ENCODE assay signal across 1 cellular context in the genomic region with DNA sequence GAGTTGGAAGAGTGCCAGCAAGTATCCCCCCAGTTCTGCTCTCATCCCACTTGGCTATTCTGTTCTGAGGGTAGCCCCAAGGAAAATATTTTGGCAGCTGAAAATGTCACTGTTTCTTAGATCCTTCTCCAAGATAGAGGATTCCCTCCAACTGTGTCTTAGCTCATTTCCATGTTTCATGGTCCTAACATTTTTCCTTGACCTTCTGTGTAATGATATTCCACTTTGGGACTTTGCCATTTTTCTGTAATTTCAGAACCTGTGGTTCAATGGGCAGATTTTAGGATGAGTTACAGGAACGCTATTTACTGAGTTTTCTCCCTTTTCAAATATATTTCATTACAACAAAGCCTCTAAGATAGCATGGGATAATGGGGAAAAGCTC.
TF ChIP-seq lines count a peak whose summit lies in the region.

No MANE protein-coding gene starts in this region.

TF ChIP-seq in HepG2, 621 proteins besides CTCF, POLR2A, EP300 and RAD21:
- TF ChIP-seq ZNF615 (CRISPR knock-in tag; IDR thresholded peaks at IDR 0.05; ENCODE audit: borderline replicate concordance) (0 out of 2 replicates have a peak, but pooled peaks have one; percentile 15), NFIC (IDR thresholded peaks at IDR 0.05; ENCODE audit: low read length) (no peak)
- TF ChIP-seq, protein P1, sequence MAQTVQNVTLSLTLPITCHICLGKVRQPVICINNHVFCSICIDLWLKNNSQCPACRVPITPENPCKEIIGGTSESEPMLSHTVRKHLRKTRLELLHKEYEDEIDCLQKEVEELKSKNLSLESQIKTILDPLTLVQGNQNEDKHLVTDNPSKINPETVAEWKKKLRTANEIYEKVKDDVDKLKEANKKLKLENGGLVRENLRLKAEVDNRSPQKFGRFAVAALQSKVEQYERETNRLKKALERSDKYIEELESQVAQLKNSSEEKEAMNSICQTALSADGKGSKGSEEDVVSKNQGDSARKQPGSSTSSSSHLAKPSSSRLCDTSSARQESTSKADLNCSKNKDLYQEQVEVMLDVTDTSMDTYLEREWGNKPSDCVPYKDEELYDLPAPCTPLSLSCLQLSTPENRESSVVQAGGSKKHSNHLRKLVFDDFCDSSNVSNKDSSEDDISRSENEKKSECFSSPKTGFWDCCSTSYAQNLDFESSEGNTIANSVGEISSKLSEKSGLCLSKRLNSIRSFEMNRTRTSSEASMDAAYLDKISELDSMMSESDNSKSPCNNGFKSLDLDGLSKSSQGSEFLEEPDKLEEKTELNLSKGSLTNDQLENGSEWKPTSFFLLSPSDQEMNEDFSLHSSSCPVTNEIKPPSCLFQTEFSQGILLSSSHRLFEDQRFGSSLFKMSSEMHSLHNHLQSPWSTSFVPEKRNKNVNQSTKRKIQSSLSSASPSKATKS (CRISPR knock-in tag; IDR thresholded peaks at IDR 0.05): no peak
- TF ChIP-seq, protein P2, sequence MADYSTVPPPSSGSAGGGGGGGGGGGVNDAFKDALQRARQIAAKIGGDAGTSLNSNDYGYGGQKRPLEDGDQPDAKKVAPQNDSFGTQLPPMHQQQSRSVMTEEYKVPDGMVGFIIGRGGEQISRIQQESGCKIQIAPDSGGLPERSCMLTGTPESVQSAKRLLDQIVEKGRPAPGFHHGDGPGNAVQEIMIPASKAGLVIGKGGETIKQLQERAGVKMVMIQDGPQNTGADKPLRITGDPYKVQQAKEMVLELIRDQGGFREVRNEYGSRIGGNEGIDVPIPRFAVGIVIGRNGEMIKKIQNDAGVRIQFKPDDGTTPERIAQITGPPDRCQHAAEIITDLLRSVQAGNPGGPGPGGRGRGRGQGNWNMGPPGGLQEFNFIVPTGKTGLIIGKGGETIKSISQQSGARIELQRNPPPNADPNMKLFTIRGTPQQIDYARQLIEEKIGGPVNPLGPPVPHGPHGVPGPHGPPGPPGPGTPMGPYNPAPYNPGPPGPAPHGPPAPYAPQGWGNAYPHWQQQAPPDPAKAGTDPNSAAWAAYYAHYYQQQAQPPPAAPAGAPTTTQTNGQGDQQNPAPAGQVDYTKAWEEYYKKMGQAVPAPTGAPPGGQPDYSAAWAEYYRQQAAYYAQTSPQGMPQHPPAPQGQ (CRISPR knock-in tag; IDR thresholded peaks at IDR 0.05; ENCODE audit: borderline replicate concordance): no peak
- TF ChIP-seq, protein P3, sequence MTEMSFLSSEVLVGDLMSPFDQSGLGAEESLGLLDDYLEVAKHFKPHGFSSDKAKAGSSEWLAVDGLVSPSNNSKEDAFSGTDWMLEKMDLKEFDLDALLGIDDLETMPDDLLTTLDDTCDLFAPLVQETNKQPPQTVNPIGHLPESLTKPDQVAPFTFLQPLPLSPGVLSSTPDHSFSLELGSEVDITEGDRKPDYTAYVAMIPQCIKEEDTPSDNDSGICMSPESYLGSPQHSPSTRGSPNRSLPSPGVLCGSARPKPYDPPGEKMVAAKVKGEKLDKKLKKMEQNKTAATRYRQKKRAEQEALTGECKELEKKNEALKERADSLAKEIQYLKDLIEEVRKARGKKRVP (CRISPR knock-in tag; IDR thresholded peaks at IDR 0.05): 0 out of 4 replicates have a peak, but pooled peaks of 1 of the 2 experiments have one; percentile 15
